In the genomic region with DNA sequence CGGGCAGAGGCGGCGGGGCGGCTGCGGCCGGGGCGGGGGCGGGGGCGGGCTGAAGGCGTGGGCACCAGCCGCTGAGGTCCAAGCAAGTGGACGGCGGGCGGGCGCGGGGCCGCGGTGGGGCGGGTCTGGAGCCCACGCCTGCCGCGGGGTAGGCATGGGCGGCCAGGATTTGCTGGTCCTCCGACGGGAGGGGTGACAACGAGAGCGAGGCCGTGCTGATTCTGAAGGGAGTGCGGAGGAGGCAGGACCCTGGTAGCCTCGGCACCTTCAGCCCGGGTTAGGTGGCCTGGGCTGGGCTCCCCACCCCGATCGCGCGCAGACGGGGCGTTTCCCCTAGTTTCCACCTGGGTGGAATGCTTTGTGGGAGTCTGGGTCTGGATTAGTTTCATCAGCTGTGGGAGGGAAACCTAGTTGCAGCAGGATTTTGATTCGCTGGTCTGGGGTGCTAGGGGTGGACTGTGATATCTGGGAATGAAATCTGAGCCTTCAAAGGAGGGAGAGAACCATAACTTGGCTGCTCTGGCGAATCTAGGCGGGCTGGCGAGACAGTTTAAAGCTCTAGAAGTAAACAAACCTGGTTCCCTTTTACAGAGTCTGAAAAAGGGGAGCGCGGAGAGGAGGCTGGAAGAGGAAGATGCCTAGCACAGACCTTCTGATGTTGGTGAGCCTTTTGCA, we compare ENCODE assay signal across 8 cellular contexts. TPM values are rescaled to one million over a fixed set of nuclear protein-coding genes. Genes with fewer than 3 reads are reported as not detected.
DNase-seq lines count a peak whose midpoint lies in the region; ATAC-seq, FAIRE-seq and TF ChIP-seq lines count a peak whose summit lies in the region.

No MANE protein-coding gene starts in this region.

- H2AFZ ChIP-seq in GM12878 (ENCODE audit: control insufficient read depth, low read depth, low read length), result peak overlapping the region; percentile 51

- POLR2A ChIA-PET in GM12878 (lab: Charles Lee), result interaction anchor here (0.6 to 0.8 kb wide), 2 partner anchors 16 to 37 kb away, joined by 4 read pairs; no protein-coding TSS in a partner anchor

- H3K36me3 ChIP-seq in GM12878 (ENCODE audit: control insufficient read depth in 2 of 2, insufficient read depth in 2 of 2, low read length in 1 of 2), result no peaks in the 10 kb centered on the region; a peak in 1 of 4 replicates

- no peak for TF ChIP-seq CTCF in GM12878 (IDR thresholded peaks at IDR 0.05 in 2 of 3, conservative IDR thresholded peaks at IDR 0.05 in 1 of 3; ENCODE audit: control insufficient read depth in 2 of 3, extremely low read depth in 1 of 3, insufficient read depth in 1 of 3, low read depth in 3 of 3, low read length in 3 of 3)

- H4K20me1 ChIP-seq in GM12878 (ENCODE audit: control insufficient read depth, insufficient read depth), result no peaks in the 10 kb centered on the region; the same call in 1 of the 2 replicates

- no peaks in the 10 kb centered on the region for H3K27me3 Mint-ChIP-seq in T-helper 2 cell treated with Interferon-gamma antibody and Interleukin-4, amounts not matched to agents 5 μg/mL and 100 μg/mL, for 36 hours (ENCODE audit: low read depth)

- DNase-seq in ELR (ENCODE audit: low read depth) (peak; percentile 89), H4 (ENCODE audit: low spot score) (peak; percentile 88), M059J (ENCODE audit: low read depth) (peak; percentile 93), GM12878 (ENCODE audit: low read depth, low spot score) (no peak), hippocampal formation (lab: John Stamatoyannopoulos, UW) (peak; percentile 44 to 57), putamen (ENCODE audit: low spot score) (peak; percentile 34), NCI-H1930 (lab: John Stamatoyannopoulos, UW) (no peak)
- DNase-seq in T-helper 2 cell treated with Interferon-gamma antibody and Interleukin-4, amounts not matched to agents 5 μg/mL and 100 μg/mL, for 36 hours (ENCODE audit: low spot score), result peak; percentile 40

- ATAC-seq in GM12878, result peak; percentile 74

- TF ChIP-seq POLR2A in GM12878 (IDR thresholded peaks at IDR 0.05; ENCODE audit: low read depth, low read length), result no peak

- H3K9me3 Mint-ChIP-seq in T-helper 2 cell treated with Interferon-gamma antibody and Interleukin-4, amounts not matched to agents 5 μg/mL and 100 μg/mL, for 36 hours, result no peaks in the 10 kb centered on the region

- BruUV-seq in GM12878 (replicated peaks; lab: Mats Ljungman, UMichigan), result no TSS peak

- peaks cover 20% of the 10 kb centered on the region for H3K4me1 Mint-ChIP-seq in T-helper 2 cell treated with Interferon-gamma antibody and Interleukin-4, amounts not matched to agents 5 μg/mL and 100 μg/mL, for 36 hours (ENCODE audit: low read depth)

- no peaks in the 10 kb centered on the region for H3K27me3 ChIP-seq in GM12878 (replicated peaks in 1 of 2; ENCODE audit: control insufficient read depth in 2 of 2, insufficient read depth in 2 of 2, low read length in 1 of 2)

- SMC1A ChIA-PET in GM12878 (lab: Charles Lee; ENCODE audit: uncharacterized antibody, unreplicated experiment), result interaction anchor here (0.6 to 1.7 kb wide), 5 partner anchors 18 to 327 kb away, joined by 3 to 5 read pairs (median 3); no protein-coding TSS in a partner anchor

- peak overlapping the region; percentile 86 for H3K4me3 Mint-ChIP-seq in T-helper 2 cell treated with Interferon-gamma antibody and Interleukin-4, amounts not matched to agents 5 μg/mL and 100 μg/mL, for 36 hours

- no peak for TF ChIP-seq RAD21 in GM12878 (IDR thresholded peaks at IDR 0.05; ENCODE audit: insufficient read depth, low read depth, low read length)

- no peaks in the 10 kb centered on the region for H3K4me1 ChIP-seq in GM12878 (ENCODE audit: control insufficient read depth, insufficient read depth, low read length)

- intact Hi-C loops in GM12878 (cut with micrococcal nuclease; ENCODE audit: unreplicated experiment), result no loop called here

- peak overlapping the region; percentile 78 for H3K4me2 ChIP-seq in GM12878 (ENCODE audit: control insufficient read depth, insufficient read depth)

- FAIRE-seq in GM12878 (lab: Jason Lieb, UNC), result no peak

- H3K27ac Mint-ChIP-seq in T-helper 2 cell treated with Interferon-gamma antibody and Interleukin-4, amounts not matched to agents 5 μg/mL and 100 μg/mL, for 36 hours, result peak overlapping the region; percentile 73

- 7% methylated on average over 25 of the region's 43 CpGs for WGBS in GM12878 (ENCODE audit: insufficient coverage, insufficient replicate concordance, low lambda C conversion rate, missing lambda C conversion rate)

- peak overlapping the region; percentile 77 for H3K9ac ChIP-seq in GM12878 (ENCODE audit: control insufficient read depth, insufficient read depth, low read length)

- no peaks in the 10 kb centered on the region for H3K9me3 ChIP-seq in GM12878 (replicated peaks; ENCODE audit: control insufficient read depth, insufficient read depth, low read length)

- H3K36me3 Mint-ChIP-seq in T-helper 2 cell treated with Interferon-gamma antibody and Interleukin-4, amounts not matched to agents 5 μg/mL and 100 μg/mL, for 36 hours (ENCODE audit: low read depth), result peaks cover 17% of the 10 kb centered on the region

- peak overlapping the region; percentile 94 for H3K4me3 ChIP-seq in GM12878

- TF ChIP-seq EP300 in GM12878 (IDR thresholded peaks at IDR 0.05; ENCODE audit: borderline replicate concordance in 1 of 2, control insufficient read depth in 1 of 2, low read depth in 2 of 2, low read length in 2 of 2), result no peak

- RAD21 ChIA-PET in GM12878 (lab: Charles Lee; ENCODE audit: unreplicated experiment), result no interaction called here

- H3K79me2 ChIP-seq in GM12878 (ENCODE audit: control insufficient read depth, insufficient read depth, low read length), result peaks cover 3% of the 10 kb centered on the region; the same call in 1 of the 2 replicates

- H3K27ac ChIP-seq in GM12878 (ENCODE audit: control insufficient read depth, insufficient read depth), result no peak overlapping the region

- in situ Hi-C loops in GM12878 (cut with MboI), result no loop called here

- CTCF ChIA-PET in GM12878 (lab: Yijun Ruan, JAX), result interaction anchor here (0.7 to 2.0 kb wide), 18 partner anchors 20 to 594 kb away, joined by 3 to 8 read pairs (median 4); no protein-coding TSS in a partner anchor

TF ChIP-seq in GM12878, 131 proteins besides CTCF, POLR2A, EP300 and RAD21 (continues in another document):
- TF ChIP-seq CBX3 (IDR thresholded peaks at IDR 0.05; ENCODE audit: borderline replicate concordance, low read depth), result no peak
- TF ChIP-seq SMAD1 (IDR thresholded peaks at IDR 0.05; ENCODE audit: low read depth, partially characterized antibody), result no peak
- no peak for TF ChIP-seq NR2C2 (IDR thresholded peaks at IDR 0.05; ENCODE audit: borderline replicate concordance, control insufficient read depth, insufficient read length, low read depth)
- TF ChIP-seq, protein P1, sequence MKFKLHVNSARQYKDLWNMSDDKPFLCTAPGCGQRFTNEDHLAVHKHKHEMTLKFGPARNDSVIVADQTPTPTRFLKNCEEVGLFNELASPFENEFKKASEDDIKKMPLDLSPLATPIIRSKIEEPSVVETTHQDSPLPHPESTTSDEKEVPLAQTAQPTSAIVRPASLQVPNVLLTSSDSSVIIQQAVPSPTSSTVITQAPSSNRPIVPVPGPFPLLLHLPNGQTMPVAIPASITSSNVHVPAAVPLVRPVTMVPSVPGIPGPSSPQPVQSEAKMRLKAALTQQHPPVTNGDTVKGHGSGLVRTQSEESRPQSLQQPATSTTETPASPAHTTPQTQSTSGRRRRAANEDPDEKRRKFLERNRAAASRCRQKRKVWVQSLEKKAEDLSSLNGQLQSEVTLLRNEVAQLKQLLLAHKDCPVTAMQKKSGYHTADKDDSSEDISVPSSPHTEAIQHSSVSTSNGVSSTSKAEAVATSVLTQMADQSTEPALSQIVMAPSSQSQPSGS (IDR thresholded peaks at IDR 0.05; ENCODE audit: low read length), result no peak
- no peak for TF ChIP-seq SIN3A (IDR thresholded peaks at IDR 0.05; ENCODE audit: low read depth, low read length)

RNA-seq across cellular contexts. Expression of a gene that starts 0.6 kb away (rescaled TPM):
- 29.7 and 36.7 TPM in 2 replicates for total RNA-seq in H4 (2014; rRNA removed; shearing (Covaris generic))
- total RNA-seq in M059J (2014; rRNA removed; shearing (Covaris generic)), result 25.8 and 26.5 TPM in 2 replicates
- total RNA-seq in GM12878 (2013; cell fraction: nucleolus; rRNA removed), result 30.5 and 34.6 TPM in 2 replicates
- 13.6 and 15.3 TPM in 2 replicates for total RNA-seq in GM12878 (2014; rRNA removed)
- 13.6 and 14.5 TPM in 2 replicates for total RNA-seq in GM12878 (2014; rRNA removed; fragmentation: Illumina TruSeq; extraction: Trizol)
- total RNA-seq in GM12878 (2021), result 16.8 and 20.7 TPM in 2 replicates
- polyA plus RNA-seq in GM12878 (2011; ENCODE audit: low read depth), result 5.4 TPM
- 16.6 and 18.2 TPM in 2 replicates for polyA plus RNA-seq in GM12878 (2011; rRNA removed)
- polyA plus RNA-seq in GM12878 (2011; cell fraction: cytosol; rRNA removed), result 12.3 and 14.3 TPM in 2 replicates
- 9.6 and 15.5 TPM in 2 replicates for polyA plus RNA-seq in GM12878 (2011; cell fraction: nucleus; rRNA removed)
- polyA plus RNA-seq in GM12878 (2012), result 5.2 and 6.2 TPM in 2 replicates
- 10.6 and 10.7 TPM in 2 replicates for polyA plus RNA-seq in GM12878 (2014; fragmentation: Illumina TruSeq; extraction: Trizol)
- polyA plus RNA-seq in GM12878 (2014; fragmentation: Nextera tagmentation; extraction: Ambion mirVana), result 10 to 100 TPM in 1 of 2 experiments, 1 to 10 TPM in 1; 4.9 to 10.3 TPM
- 8.5 and 13.7 TPM in 2 replicates for polyA plus RNA-seq in GM12878 (2014; rRNA removed)
- 10 to 100 TPM; 10.6 TPM for polyA plus RNA-seq in GM12878 (2016; fragmentation: Nextera tagmentation; extraction: Ambion mirVana)
- polyA minus RNA-seq in GM12878 (2011; rRNA and poly(A)+ RNA removed), result 35.7 and 39.4 TPM in 2 replicates
- polyA minus RNA-seq in GM12878 (2011; cell fraction: cytosol; rRNA and poly(A)+ RNA removed), result 10.6 and 12.1 TPM in 2 replicates
- polyA minus RNA-seq in GM12878 (2011; cell fraction: nucleus; rRNA and poly(A)+ RNA removed), result 9.3 and 14.8 TPM in 2 replicates

RNA-seq across cellular contexts. Expression of a gene that starts 31.2 kb away (rescaled TPM):
- total RNA-seq in H4 (2014; rRNA removed; shearing (Covaris generic)), result not detected in 2 replicates
- not detected in 2 replicates for total RNA-seq in M059J (2014; rRNA removed; shearing (Covaris generic))
- total RNA-seq in GM12878 (2013; cell fraction: nucleolus; rRNA removed), result not detected in 2 replicates
- total RNA-seq in GM12878 (2014; rRNA removed) (not detected in 2 replicates), GM12878 (2014; rRNA removed; fragmentation: Illumina TruSeq; extraction: Trizol) (not detected in 2 replicates), GM12878 (2021) (not detected in 2 replicates)
- not detected for polyA plus RNA-seq in GM12878 (2011; ENCODE audit: low read depth)
- polyA plus RNA-seq in GM12878 (2011; rRNA removed) (not detected in 2 replicates), GM12878 (2014; fragmentation: Illumina TruSeq; extraction: Trizol) (not detected in 2 replicates), GM12878 (2014; fragmentation: Nextera tagmentation; extraction: Ambion mirVana) (not detected), GM12878 (2014; rRNA removed) (not detected in 2 replicates), GM12878 (2016; fragmentation: Nextera tagmentation; extraction: Ambion mirVana) (not detected)
- not detected in 2 replicates for polyA plus RNA-seq in GM12878 (2011; cell fraction: cytosol; rRNA removed)
- polyA plus RNA-seq in GM12878 (2011; cell fraction: nucleus; rRNA removed), result not detected in 2 replicates
- polyA plus RNA-seq in GM12878 (2012), result not detected in 2 replicates
- not detected in 2 replicates for polyA minus RNA-seq in GM12878 (2011; rRNA and poly(A)+ RNA removed)
- polyA minus RNA-seq in GM12878 (2011; cell fraction: cytosol; rRNA and poly(A)+ RNA removed), result not detected in 2 replicates
- polyA minus RNA-seq in GM12878 (2011; cell fraction: nucleus; rRNA and poly(A)+ RNA removed), result not detected in 2 replicates

Comparison
In these comparisons a context has a peak if more than half of its experiments do, and no peak if none do; other contexts are left out.
1. DNase-seq: peak in ELR (single experiment), H4 (single experiment), M059J (single experiment), T-helper 2 cell treated with Interferon-gamma antibody and Interleukin-4, amounts not matched to agents 5 μg/mL and 100 μg/mL, for 36 hours (single experiment), hippocampal formation (2 of 2) and putamen (single experiment); none in GM12878 (single experiment) and NCI-H1930 (0 of 2).